ENCODE assay signal across 5 cellular contexts in the genomic region with DNA sequence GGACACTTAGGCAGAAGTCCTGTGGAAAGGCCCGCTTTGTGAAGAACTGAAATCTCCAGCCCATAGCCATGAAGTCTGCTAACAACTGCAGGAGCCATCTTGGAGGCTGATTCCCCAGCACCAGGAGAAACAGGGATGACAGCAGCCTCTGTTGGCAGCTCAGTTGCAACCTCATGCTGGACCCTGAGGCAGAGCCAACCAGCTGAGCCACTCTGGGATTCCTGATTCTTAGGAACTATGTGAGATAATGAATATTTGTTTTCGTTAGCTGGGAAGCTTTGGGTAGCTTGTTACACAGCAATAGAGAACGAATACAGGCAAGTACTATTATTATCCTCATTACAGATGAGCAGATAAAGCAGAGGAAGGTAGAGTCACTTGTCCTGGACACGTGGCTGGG.
"Had no signal": no experiment of that assay in that cellular context is flagged by ENCODE, and none has a peak within 500 bp of the region (broad histone marks: within the 10 kb centered on the region; RNA-seq: fewer than 3 reads in every experiment).

No MANE protein-coding gene starts in this region.

- H3K4me3 ChIP-seq: K562 had no signal

- DNase-seq: IMR-90, KBM-7, KG1 had no signal

- H3K27ac ChIP-seq: HL-60 had no signal
